In the genomic region with DNA sequence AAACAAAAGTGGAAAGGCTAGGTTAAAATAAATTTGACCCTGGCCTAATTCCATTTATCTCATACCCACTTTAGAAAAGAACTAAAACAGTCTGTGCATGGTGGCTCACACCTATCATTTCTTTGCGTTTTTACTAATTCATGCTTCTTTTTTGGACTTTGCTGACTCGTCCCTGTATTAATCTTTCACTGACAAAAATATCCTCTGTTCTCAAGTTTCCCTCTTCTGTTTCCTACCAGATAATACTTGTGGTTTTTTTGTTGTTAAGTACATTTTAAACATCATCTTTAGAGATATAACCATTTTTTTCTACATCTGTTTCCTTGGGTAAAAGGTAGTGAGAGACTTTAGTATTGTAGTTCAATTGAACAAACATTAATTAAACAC, we compare ENCODE assay signal across 1 cellular context.
TF ChIP-seq lines count a peak whose summit lies in the region.

No MANE protein-coding gene starts in this region.

TF ChIP-seq in K562, 482 proteins besides CTCF, POLR2A, EP300 and RAD21 (continued from another document and continues in another):
- TF ChIP-seq, protein P1, sequence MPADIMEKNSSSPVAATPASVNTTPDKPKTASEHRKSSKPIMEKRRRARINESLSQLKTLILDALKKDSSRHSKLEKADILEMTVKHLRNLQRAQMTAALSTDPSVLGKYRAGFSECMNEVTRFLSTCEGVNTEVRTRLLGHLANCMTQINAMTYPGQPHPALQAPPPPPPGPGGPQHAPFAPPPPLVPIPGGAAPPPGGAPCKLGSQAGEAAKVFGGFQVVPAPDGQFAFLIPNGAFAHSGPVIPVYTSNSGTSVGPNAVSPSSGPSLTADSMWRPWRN (IDR thresholded peaks at IDR 0.05; ENCODE audit: low read depth): no peak; the same call in 1 of the 2 replicates
- TF ChIP-seq ZNF589 (CRISPR knock-in tag; IDR thresholded peaks at IDR 0.05; ENCODE audit: low read depth): no peak
- TF ChIP-seq, protein P2, sequence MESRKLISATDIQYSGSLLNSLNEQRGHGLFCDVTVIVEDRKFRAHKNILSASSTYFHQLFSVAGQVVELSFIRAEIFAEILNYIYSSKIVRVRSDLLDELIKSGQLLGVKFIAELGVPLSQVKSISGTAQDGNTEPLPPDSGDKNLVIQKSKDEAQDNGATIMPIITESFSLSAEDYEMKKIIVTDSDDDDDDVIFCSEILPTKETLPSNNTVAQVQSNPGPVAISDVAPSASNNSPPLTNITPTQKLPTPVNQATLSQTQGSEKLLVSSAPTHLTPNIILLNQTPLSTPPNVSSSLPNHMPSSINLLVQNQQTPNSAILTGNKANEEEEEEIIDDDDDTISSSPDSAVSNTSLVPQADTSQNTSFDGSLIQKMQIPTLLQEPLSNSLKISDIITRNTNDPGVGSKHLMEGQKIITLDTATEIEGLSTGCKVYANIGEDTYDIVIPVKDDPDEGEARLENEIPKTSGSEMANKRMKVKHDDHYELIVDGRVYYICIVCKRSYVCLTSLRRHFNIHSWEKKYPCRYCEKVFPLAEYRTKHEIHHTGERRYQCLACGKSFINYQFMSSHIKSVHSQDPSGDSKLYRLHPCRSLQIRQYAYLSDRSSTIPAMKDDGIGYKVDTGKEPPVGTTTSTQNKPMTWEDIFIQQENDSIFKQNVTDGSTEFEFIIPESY (CRISPR knock-in tag; IDR thresholded peaks at IDR 0.05): peak; percentile 62; the same call in 1 of the 2 replicates
- peak; percentile 87; the same call in 1 of the 2 replicates for TF ChIP-seq GTF2E2 (tag; IDR thresholded peaks at IDR 0.05)
- TF ChIP-seq, protein P3, sequence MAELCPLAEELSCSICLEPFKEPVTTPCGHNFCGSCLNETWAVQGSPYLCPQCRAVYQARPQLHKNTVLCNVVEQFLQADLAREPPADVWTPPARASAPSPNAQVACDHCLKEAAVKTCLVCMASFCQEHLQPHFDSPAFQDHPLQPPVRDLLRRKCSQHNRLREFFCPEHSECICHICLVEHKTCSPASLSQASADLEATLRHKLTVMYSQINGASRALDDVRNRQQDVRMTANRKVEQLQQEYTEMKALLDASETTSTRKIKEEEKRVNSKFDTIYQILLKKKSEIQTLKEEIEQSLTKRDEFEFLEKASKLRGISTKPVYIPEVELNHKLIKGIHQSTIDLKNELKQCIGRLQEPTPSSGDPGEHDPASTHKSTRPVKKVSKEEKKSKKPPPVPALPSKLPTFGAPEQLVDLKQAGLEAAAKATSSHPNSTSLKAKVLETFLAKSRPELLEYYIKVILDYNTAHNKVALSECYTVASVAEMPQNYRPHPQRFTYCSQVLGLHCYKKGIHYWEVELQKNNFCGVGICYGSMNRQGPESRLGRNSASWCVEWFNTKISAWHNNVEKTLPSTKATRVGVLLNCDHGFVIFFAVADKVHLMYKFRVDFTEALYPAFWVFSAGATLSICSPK (IDR thresholded peaks at IDR 0.05; ENCODE audit: borderline replicate concordance): no peak
- no peak for TF ChIP-seq ZNF212 (CRISPR knock-in tag; IDR thresholded peaks at IDR 0.05)
- TF ChIP-seq, protein P4, sequence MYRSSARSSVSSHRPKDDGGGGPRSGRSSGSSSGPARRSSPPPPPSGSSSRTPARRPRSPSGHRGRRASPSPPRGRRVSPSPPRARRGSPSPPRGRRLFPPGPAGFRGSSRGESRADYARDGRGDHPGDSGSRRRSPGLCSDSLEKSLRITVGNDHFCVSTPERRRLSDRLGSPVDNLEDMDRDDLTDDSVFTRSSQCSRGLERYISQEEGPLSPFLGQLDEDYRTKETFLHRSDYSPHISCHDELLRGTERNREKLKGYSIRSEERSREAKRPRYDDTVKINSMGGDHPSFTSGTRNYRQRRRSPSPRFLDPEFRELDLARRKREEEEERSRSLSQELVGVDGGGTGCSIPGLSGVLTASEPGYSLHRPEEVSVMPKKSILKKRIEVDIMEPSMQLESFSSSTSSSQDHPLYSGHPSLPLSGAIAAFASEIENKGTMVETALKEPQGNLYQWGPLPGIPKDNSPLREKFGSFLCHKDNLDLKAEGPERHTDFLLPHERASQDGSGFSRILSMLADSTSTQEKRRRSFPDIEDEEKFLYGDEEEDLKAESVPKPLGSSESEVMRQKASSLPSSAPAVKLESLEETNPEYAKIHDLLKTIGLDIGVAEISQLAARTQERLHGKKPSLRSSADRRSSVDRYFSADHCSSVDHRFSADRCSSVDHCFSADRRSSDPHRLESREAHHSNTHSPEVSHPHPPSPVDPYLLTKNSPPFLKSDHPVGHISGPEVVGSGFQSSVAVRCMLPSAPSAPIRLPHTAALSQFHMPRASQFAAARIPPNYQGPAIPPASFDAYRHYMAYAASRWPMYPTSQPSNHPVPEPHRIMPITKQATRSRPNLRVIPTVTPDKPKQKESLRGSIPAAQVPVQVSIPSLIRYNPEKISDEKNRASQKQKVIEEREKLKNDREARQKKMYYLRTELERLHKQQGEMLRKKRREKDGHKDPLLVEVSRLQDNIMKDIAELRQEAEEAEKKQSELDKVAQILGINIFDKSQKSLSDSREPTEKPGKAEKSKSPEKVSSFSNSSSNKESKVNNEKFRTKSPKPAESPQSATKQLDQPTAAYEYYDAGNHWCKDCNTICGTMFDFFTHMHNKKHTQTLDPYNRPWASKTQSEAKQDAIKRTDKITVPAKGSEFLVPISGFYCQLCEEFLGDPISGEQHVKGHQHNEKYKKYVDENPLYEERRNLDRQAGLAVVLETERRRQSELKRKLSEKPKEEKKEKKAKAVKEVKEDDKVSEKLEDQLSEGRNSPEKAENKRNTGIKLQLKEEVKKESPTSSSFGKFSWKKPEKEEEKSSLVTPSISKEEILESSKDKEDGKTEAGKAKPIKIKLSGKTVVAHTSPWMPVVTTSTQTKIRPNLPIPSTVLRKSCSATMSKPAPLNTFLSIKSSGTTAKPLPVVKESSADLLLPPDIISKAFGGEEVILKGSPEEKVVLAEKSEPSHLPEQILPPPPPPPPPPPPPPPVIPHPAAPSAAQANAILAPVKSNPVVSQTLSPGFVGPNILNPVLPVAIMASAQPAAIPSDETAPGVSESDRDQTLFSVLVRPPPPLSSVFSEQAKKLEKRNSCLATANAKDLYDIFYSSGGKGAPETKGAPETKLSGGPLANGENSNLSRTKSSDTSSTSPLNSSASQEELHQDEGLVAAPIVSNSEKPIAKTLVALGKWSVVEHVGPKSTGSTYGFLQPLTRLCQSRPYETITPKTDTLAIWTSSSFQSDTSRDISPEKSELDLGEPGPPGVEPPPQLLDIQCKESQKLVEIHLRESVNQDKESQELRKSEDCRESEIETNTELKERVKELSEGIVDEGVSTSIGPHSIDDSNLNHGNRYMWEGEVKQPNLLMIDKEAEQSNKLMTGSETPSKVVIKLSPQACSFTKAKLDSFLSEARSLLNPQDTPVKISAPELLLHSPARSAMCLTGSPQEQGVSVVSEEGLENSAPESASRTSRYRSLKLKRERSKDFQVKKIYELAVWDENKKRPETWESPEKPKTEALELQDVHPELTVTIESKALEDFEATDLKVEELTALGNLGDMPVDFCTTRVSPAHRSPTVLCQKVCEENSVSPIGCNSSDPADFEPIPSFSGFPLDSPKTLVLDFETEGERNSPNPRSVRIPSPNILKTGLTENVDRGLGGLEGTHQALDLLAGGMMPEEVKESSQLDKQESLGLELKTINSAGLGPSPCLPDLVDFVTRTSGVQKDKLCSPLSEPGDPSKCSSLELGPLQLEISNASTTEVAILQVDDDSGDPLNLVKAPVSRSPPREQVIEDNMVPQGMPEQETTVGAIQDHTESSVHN (IDR thresholded peaks at IDR 0.05; ENCODE audit: borderline replicate concordance in 1 of 2, low read depth in 1 of 2): peak in 1 of 2 experiments; percentile 57; a peak in 1 of 4 replicates
- TF ChIP-seq, protein P5, sequence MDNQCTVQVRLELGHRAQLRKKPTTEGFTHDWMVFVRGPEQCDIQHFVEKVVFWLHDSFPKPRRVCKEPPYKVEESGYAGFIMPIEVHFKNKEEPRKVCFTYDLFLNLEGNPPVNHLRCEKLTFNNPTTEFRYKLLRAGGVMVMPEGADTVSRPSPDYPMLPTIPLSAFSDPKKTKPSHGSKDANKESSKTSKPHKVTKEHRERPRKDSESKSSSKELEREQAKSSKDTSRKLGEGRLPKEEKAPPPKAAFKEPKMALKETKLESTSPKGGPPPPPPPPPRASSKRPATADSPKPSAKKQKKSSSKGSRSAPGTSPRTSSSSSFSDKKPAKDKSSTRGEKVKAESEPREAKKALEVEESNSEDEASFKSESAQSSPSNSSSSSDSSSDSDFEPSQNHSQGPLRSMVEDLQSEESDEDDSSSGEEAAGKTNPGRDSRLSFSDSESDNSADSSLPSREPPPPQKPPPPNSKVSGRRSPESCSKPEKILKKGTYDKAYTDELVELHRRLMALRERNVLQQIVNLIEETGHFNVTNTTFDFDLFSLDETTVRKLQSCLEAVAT (IDR thresholded peaks at IDR 0.05): peak; percentile 12 to 81; a peak in 2 of 4 replicates
- TF ChIP-seq MED1 (CRISPR knock-in tag; IDR thresholded peaks at IDR 0.05; ENCODE audit: borderline replicate concordance): no peak
- TF ChIP-seq, protein P6, sequence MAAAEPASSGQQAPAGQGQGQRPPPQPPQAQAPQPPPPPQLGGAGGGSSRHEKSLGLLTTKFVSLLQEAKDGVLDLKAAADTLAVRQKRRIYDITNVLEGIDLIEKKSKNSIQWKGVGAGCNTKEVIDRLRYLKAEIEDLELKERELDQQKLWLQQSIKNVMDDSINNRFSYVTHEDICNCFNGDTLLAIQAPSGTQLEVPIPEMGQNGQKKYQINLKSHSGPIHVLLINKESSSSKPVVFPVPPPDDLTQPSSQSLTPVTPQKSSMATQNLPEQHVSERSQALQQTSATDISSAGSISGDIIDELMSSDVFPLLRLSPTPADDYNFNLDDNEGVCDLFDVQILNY (CRISPR knock-in tag; IDR thresholded peaks at IDR 0.05): no peak
- TF ChIP-seq ZNF717 (CRISPR knock-in tag; IDR thresholded peaks at IDR 0.05): no peak
- no peak for TF ChIP-seq ZBTB17 (CRISPR knock-in tag; IDR thresholded peaks at IDR 0.05)
- no peak for TF ChIP-seq HDGF (IDR thresholded peaks at IDR 0.05)
- peak; percentile 33; the same call in 1 of the 2 replicates for TF ChIP-seq NBN (IDR thresholded peaks at IDR 0.05; ENCODE audit: low read depth)
- peak; percentile 94 for TF ChIP-seq LEF1 (IDR thresholded peaks at IDR 0.05)
- 0 out of 2 replicates have a peak, but pooled peaks have one; percentile 32 for TF ChIP-seq POLR2AphosphoS5 (IDR thresholded peaks at IDR 0.05; ENCODE audit: control insufficient read depth, insufficient read depth, low read depth, low read length)
- no peak for TF ChIP-seq ZNF133 (CRISPR knock-in tag; IDR thresholded peaks at IDR 0.05)
- no peak for TF ChIP-seq OTX1 (CRISPR knock-in tag; IDR thresholded peaks at IDR 0.05)
- TF ChIP-seq, protein P7, sequence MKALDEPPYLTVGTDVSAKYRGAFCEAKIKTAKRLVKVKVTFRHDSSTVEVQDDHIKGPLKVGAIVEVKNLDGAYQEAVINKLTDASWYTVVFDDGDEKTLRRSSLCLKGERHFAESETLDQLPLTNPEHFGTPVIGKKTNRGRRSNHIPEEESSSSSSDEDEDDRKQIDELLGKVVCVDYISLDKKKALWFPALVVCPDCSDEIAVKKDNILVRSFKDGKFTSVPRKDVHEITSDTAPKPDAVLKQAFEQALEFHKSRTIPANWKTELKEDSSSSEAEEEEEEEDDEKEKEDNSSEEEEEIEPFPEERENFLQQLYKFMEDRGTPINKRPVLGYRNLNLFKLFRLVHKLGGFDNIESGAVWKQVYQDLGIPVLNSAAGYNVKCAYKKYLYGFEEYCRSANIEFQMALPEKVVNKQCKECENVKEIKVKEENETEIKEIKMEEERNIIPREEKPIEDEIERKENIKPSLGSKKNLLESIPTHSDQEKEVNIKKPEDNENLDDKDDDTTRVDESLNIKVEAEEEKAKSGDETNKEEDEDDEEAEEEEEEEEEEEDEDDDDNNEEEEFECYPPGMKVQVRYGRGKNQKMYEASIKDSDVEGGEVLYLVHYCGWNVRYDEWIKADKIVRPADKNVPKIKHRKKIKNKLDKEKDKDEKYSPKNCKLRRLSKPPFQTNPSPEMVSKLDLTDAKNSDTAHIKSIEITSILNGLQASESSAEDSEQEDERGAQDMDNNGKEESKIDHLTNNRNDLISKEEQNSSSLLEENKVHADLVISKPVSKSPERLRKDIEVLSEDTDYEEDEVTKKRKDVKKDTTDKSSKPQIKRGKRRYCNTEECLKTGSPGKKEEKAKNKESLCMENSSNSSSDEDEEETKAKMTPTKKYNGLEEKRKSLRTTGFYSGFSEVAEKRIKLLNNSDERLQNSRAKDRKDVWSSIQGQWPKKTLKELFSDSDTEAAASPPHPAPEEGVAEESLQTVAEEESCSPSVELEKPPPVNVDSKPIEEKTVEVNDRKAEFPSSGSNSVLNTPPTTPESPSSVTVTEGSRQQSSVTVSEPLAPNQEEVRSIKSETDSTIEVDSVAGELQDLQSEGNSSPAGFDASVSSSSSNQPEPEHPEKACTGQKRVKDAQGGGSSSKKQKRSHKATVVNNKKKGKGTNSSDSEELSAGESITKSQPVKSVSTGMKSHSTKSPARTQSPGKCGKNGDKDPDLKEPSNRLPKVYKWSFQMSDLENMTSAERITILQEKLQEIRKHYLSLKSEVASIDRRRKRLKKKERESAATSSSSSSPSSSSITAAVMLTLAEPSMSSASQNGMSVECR (CRISPR knock-in tag; IDR thresholded peaks at IDR 0.05): no peak
- TF ChIP-seq SMARCB1 (IDR thresholded peaks at IDR 0.05; ENCODE audit: insufficient read length, low read depth): peak; percentile 61
- no peak for TF ChIP-seq SRSF9 (IDR thresholded peaks at IDR 0.05; ENCODE audit: borderline replicate concordance, low read depth, low read length)
- TF ChIP-seq SMARCA4 (IDR thresholded peaks at IDR 0.05): peak; percentile 98
- TF ChIP-seq MYBL2 (IDR thresholded peaks at IDR 0.05; ENCODE audit: low read depth): no peak; the same call in 1 of the 2 replicates
- TF ChIP-seq MYBL2 (CRISPR knock-in tag; IDR thresholded peaks at IDR 0.05; ENCODE audit: borderline replicate concordance): no peak
- TF ChIP-seq ESRRB (CRISPR knock-in tag; IDR thresholded peaks at IDR 0.05; ENCODE audit: borderline replicate concordance): no peak
- TF ChIP-seq, protein P8, sequence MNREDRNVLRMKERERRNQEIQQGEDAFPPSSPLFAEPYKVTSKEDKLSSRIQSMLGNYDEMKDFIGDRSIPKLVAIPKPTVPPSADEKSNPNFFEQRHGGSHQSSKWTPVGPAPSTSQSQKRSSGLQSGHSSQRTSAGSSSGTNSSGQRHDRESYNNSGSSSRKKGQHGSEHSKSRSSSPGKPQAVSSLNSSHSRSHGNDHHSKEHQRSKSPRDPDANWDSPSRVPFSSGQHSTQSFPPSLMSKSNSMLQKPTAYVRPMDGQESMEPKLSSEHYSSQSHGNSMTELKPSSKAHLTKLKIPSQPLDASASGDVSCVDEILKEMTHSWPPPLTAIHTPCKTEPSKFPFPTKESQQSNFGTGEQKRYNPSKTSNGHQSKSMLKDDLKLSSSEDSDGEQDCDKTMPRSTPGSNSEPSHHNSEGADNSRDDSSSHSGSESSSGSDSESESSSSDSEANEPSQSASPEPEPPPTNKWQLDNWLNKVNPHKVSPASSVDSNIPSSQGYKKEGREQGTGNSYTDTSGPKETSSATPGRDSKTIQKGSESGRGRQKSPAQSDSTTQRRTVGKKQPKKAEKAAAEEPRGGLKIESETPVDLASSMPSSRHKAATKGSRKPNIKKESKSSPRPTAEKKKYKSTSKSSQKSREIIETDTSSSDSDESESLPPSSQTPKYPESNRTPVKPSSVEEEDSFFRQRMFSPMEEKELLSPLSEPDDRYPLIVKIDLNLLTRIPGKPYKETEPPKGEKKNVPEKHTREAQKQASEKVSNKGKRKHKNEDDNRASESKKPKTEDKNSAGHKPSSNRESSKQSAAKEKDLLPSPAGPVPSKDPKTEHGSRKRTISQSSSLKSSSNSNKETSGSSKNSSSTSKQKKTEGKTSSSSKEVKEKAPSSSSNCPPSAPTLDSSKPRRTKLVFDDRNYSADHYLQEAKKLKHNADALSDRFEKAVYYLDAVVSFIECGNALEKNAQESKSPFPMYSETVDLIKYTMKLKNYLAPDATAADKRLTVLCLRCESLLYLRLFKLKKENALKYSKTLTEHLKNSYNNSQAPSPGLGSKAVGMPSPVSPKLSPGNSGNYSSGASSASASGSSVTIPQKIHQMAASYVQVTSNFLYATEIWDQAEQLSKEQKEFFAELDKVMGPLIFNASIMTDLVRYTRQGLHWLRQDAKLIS (CRISPR knock-in tag; IDR thresholded peaks at IDR 0.05): 0 out of 2 replicates have a peak, but pooled peaks have one; percentile 26
- TF ChIP-seq RBM17 (IDR thresholded peaks at IDR 0.05; ENCODE audit: borderline replicate concordance, low read depth, low read length): no peak
- TF ChIP-seq STAT5B (CRISPR knock-in tag; IDR thresholded peaks at IDR 0.05): no peak
- TF ChIP-seq TAL1 (IDR thresholded peaks at IDR 0.05): peak; percentile 89
- no peak for TF ChIP-seq ZNF778 (CRISPR knock-in tag; IDR thresholded peaks at IDR 0.05)
